Comparison of ENCODE assay signal across 8 cellular contexts in the genomic region with DNA sequence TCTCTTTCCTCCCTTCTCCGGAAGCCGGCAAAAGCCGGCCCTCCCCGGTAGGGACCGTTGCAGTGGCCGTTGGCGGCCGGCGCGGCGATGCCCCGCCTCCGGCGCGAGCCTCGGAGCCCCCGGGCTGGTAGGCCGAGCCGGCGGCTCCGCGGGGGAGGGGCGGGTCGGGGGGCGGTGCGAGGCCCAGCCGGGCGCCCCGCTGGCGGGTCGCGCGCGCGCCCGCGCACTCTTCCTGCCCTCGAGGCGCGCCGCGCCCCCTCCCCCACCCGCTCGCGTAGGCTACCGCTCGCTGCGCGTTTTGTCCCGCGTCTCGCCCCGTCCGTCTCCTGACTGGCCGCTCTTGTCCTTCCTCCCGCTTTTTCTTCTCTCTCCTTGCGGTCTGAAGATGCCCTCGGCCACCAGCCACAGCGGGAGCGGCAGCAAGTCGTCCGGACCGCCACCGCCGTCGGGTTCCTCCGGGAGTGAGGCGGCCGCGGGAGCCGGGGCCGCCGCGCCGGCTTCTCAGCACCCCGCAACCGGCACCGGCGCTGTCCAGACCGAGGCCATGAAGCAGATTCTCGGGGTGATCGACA. TPM values are rescaled to one million over a fixed set of nuclear protein-coding genes. Genes with fewer than 3 reads are reported as not detected.
DNase-seq lines count a peak whose midpoint lies in the region; ATAC-seq and TF ChIP-seq lines count a peak whose summit lies in the region.

No MANE protein-coding gene starts in this region.

- TF ChIP-seq CTCF in fibroblast of the aortic adventitia (IDR thresholded peaks at IDR 0.05; ENCODE audit: insufficient read depth, low read length) (no peak), nephron progenitor cell (IDR thresholded peaks at IDR 0.05) (no peak)

- no peaks in the 10 kb centered on the region for H3K27me3 Mint-ChIP-seq in nephron progenitor cell (ENCODE audit: low read depth, poor library complexity)
- no peaks in the 10 kb centered on the region for H3K27me3 Mint-ChIP-seq in stimulated activated naive CD8-positive, alpha-beta T cell treated with anti-CD3 and anti-CD28 coated beads, Interleukin-15, Interleukin-2, amounts not matched to agents 100 ng/mL and 50 ng/mL, for 24 hours

- peak overlapping the region; percentile 89 for H3K4me3 ChIP-seq in fibroblast of the aortic adventitia (ENCODE audit: low read depth, low read length)

- peak overlapping the region; percentile 98 for H3K4me3 Mint-ChIP-seq in nephron progenitor cell
- H3K4me3 Mint-ChIP-seq in stimulated activated naive CD8-positive, alpha-beta T cell treated with anti-CD3 and anti-CD28 coated beads, Interleukin-15, Interleukin-2, amounts not matched to agents 100 ng/mL and 50 ng/mL, for 24 hours: peak overlapping the region; percentile 94

- peak overlapping the region; percentile 98 for H3K27ac Mint-ChIP-seq in nephron progenitor cell
- peak overlapping the region; percentile 99 for H3K27ac Mint-ChIP-seq in stimulated activated naive CD8-positive, alpha-beta T cell treated with anti-CD3 and anti-CD28 coated beads, Interleukin-15, Interleukin-2, amounts not matched to agents 100 ng/mL and 50 ng/mL, for 24 hours

- ATAC-seq in GM21717 (IDR thresholded peaks at IDR 0.05; ENCODE audit: unreplicated experiment): peak; percentile 54

- peaks cover 39% of the 10 kb centered on the region for H3K36me3 Mint-ChIP-seq in nephron progenitor cell (ENCODE audit: low read depth)
- H3K36me3 Mint-ChIP-seq in stimulated activated naive CD8-positive, alpha-beta T cell treated with anti-CD3 and anti-CD28 coated beads, Interleukin-15, Interleukin-2, amounts not matched to agents 100 ng/mL and 50 ng/mL, for 24 hours (ENCODE audit: low read depth): peaks cover 38% of the 10 kb centered on the region

- peak; percentile 52 for DNase-seq in DMS79 (lab: John Stamatoyannopoulos, UW)
- peak; percentile 86 for DNase-seq in KG1 (lab: John Stamatoyannopoulos, UW)
- DNase-seq in RPMI8226: peak; percentile 90
- DNase-seq in activated effector memory CD4-positive, alpha-beta T cell treated with Interleukin-2 at 50 U/mL for 16 hours: peak; percentile 83
- peak; percentile 76 for DNase-seq in fibroblast of the aortic adventitia (ENCODE audit: low read depth)
- peak; percentile 94 for DNase-seq in nephron progenitor cell

- peaks cover 46% of the 10 kb centered on the region for H3K4me1 Mint-ChIP-seq in nephron progenitor cell
- peaks cover 42% of the 10 kb centered on the region for H3K4me1 Mint-ChIP-seq in stimulated activated naive CD8-positive, alpha-beta T cell treated with anti-CD3 and anti-CD28 coated beads, Interleukin-15, Interleukin-2, amounts not matched to agents 100 ng/mL and 50 ng/mL, for 24 hours (ENCODE audit: low read depth)

- peaks cover 2% of the 10 kb centered on the region for H3K9me3 Mint-ChIP-seq in nephron progenitor cell
- H3K9me3 Mint-ChIP-seq in stimulated activated naive CD8-positive, alpha-beta T cell treated with anti-CD3 and anti-CD28 coated beads, Interleukin-15, Interleukin-2, amounts not matched to agents 100 ng/mL and 50 ng/mL, for 24 hours: no peaks in the 10 kb centered on the region

RNA-seq across cellular contexts. Expression of a gene that starts 0.6 kb away (rescaled TPM):
- total RNA-seq in fibroblast of the aortic adventitia (ENCODE audit: low replicate concordance): 188 and 295 TPM in 2 replicates

RNA-seq across cellular contexts. Expression of a gene that starts 53.3 kb away (rescaled TPM):
- 27.3 and 29.3 TPM in 2 replicates for total RNA-seq in fibroblast of the aortic adventitia (ENCODE audit: low replicate concordance)

Comparison
In these comparisons a context has a peak if more than half of its experiments do, and no peak if none do; other contexts are left out.
1. Peak in every context shown above with its lines: DNase-seq, ATAC-seq and H3K4me3 ChIP-seq.